In the genomic region with DNA sequence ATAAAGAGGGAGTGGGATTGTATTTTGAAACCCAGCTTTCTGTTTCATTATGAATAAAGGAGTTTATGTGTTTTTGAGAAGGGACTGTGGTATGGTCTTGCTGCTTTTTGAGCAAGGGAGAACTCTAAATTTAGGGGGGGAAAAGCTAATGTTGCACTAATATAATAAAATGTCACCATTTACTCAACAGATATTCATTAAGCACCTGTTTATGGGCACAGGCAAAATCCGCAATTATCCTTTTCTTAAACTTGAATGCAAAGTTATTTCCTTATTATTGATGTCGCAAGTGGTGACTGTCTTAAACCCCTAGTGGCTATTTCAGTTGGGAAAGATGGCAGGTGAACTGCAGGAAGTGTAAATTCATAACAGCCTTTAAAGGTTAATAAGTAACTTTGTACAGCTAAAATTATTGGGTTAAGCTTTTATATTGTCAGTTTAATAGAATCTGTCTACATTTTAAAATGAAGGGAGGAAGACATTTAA, we compare ENCODE assay signal across 8 cellular contexts. TPM values are rescaled to one million over a fixed set of nuclear protein-coding genes. Genes with fewer than 3 reads are reported as not detected.
DNase-seq lines count a peak whose midpoint lies in the region; ATAC-seq and TF ChIP-seq lines count a peak whose summit lies in the region.

No MANE protein-coding gene starts in this region.

- H3K27ac ChIP-seq in ACC112 (ENCODE audit: low read depth, low read length) (no peak overlapping the region), OCI-LY7 (ENCODE audit: low read depth, low read length, poor library complexity, severe bottlenecking) (peak overlapping the region; percentile 85), coronary artery (peak overlapping the region in 1 of 2 donors; percentile 2)

- no peaks in the 10 kb centered on the region for H3K27me3 ChIP-seq in ACC112 (ENCODE audit: insufficient read depth, low read length)

- peak; percentile 23; the same call in 1 of the 2 replicates for TF ChIP-seq CTCF in GM12874 (IDR thresholded peaks at IDR 0.05; ENCODE audit: insufficient read depth, low read depth, low read length)
- TF ChIP-seq CTCF in OCI-LY7 (conservative IDR thresholded peaks at IDR 0.05; ENCODE audit: low read length) = peak; percentile 79
- TF ChIP-seq CTCF in coronary artery (IDR thresholded peaks at IDR 0.05) = no peak

- H3K9me3 Mint-ChIP-seq in naive thymus-derived CD8-positive, alpha-beta T cell = no peaks in the 10 kb centered on the region

- BruUV-seq in OCI-LY7 (replicated peaks; lab: Mats Ljungman, UMichigan) = no TSS peak

- peaks cover 11 to 65% (median 39%) of the 10 kb centered on the region in 4 donors for H3K4me1 Mint-ChIP-seq in naive thymus-derived CD8-positive, alpha-beta T cell

- H3K36me3 Mint-ChIP-seq in naive thymus-derived CD8-positive, alpha-beta T cell = peaks cover 1 to 17% (median 11%) of the 10 kb centered on the region in 3 donors

- H3K4me3 ChIP-seq in ACC112 (ENCODE audit: low read depth, low read length) (peak overlapping the region; percentile 98), OCI-LY7 (ENCODE audit: low read depth, low read length, poor library complexity, severe bottlenecking) (peak overlapping the region; percentile 83), coronary artery (peak overlapping the region; percentile 86)

- H3K9me3 ChIP-seq in OCI-LY7 (ENCODE audit: low read length) = no peaks in the 10 kb centered on the region; the same call in 1 of the 2 replicates

- CTCF ChIA-PET in OCI-LY7 (lab: Charles Lee; ENCODE audit: unreplicated experiment) = interaction anchor here (0.9 to 1.3 kb wide), 3 partner anchors 13 to 117 kb away, joined by 3 to 7 read pairs (median 5); no protein-coding TSS in a partner anchor

- no peaks in the 10 kb centered on the region for H3K27me3 Mint-ChIP-seq in naive thymus-derived CD8-positive, alpha-beta T cell

- H3K27ac Mint-ChIP-seq in naive thymus-derived CD8-positive, alpha-beta T cell = peak overlapping the region; percentile 92 to 98 (median 94)

- intact Hi-C loops in OCI-LY7 (cut with micrococcal nuclease; ENCODE audit: unreplicated experiment) = loop anchor here (10.0 kb wide), 1 partner anchor 529 kb away; a partner anchor contains a TSS

- peak overlapping the region; percentile 82 for H3K4me2 ChIP-seq in OCI-LY7 (ENCODE audit: low read length)

- DNase-seq in OCI-LY7 (ENCODE audit: low spot score) (peak; percentile 72), coronary artery (ENCODE audit: low spot score) (no peak), amniotic stem cell (lab: John Stamatoyannopoulos, UW) (no peak)
- peak in 2 of 10 donors; percentile 50 to 52 for DNase-seq in naive thymus-derived CD8-positive, alpha-beta T cell
- DNase-seq in activated CD4-positive, alpha-beta T cell treated with anti-CD3 and anti-CD28 coated beads for 48 hours = no peak

- POLR2A ChIA-PET in OCI-LY7 (lab: Charles Lee) = interaction anchor here (0.6 to 6.7 kb wide), 25 partner anchors 10 to 240 kb away, joined by 3 to 91 read pairs (median 4); a partner anchor contains a TSS
- POLR2A ChIA-PET in naive thymus-derived CD8-positive, alpha-beta T cell (lab: Charles Lee) = interaction anchor here (1.1 to 10.2 kb wide), 22 partner anchors 9 to 149 kb away, joined by 3 to 159 read pairs (median 8); a partner anchor contains a TSS

- peak overlapping the region; percentile 79 to 98 (median 90) for H3K4me3 Mint-ChIP-seq in naive thymus-derived CD8-positive, alpha-beta T cell

- H3K79me2 ChIP-seq in ACC112 (ENCODE audit: control insufficient read depth, insufficient read depth, low read length, unreplicated experiment) (peaks cover 49% of the 10 kb centered on the region), OCI-LY7 (ENCODE audit: insufficient read depth, low read depth, low read length) (peaks cover 79% of the 10 kb centered on the region)

- H4K20me1 ChIP-seq in OCI-LY7 (ENCODE audit: insufficient read depth, low read length) = no peaks in the 10 kb centered on the region

- H2AFZ ChIP-seq in ACC112 (ENCODE audit: low read length, unreplicated experiment) (no peak overlapping the region), OCI-LY7 (ENCODE audit: low read length) (no peak overlapping the region)

- H3K36me3 ChIP-seq in ACC112 (ENCODE audit: insufficient read depth, low read length) (no peaks in the 10 kb centered on the region), OCI-LY7 (ENCODE audit: insufficient read depth, low read length) (peaks cover 7% of the 10 kb centered on the region; the same call in 1 of the 2 replicates)

- H3K9me2 ChIP-seq in OCI-LY7 (ENCODE audit: insufficient read depth, low read length) = no peaks in the 10 kb centered on the region

- ATAC-seq in HG02943 (IDR thresholded peaks at IDR 0.05; ENCODE audit: low read depth, unreplicated experiment) = peak; percentile 35
- ATAC-seq in naive thymus-derived CD8-positive, alpha-beta T cell = no peak

- H3K4me1 ChIP-seq in ACC112 (ENCODE audit: control insufficient read depth, insufficient read depth, low read length, unreplicated experiment) = peaks cover 8% of the 10 kb centered on the region
- peaks cover 62% of the 10 kb centered on the region for H3K4me1 ChIP-seq in OCI-LY7 (ENCODE audit: insufficient read depth, low read length, poor library complexity, severe bottlenecking)

RNA-seq across cellular contexts. Expression of a gene that starts 1.5 kb away (rescaled TPM):
- 34.7 and 54.2 TPM in 2 replicates for total RNA-seq in OCI-LY7 (2014; rRNA removed; shearing (Covaris generic))
- 66.8 and 68.9 TPM in 2 replicates for total RNA-seq in OCI-LY7 (2022)
- 100 to 1,000 TPM; 313 to 326 TPM for total RNA-seq in naive thymus-derived CD8-positive, alpha-beta T cell
- 100 to 1,000 TPM; 423 to 544 (median 480) TPM for polyA plus RNA-seq in naive thymus-derived CD8-positive, alpha-beta T cell

Comparison
In these comparisons a context has a peak if more than half of its experiments do, and no peak if none do; other contexts are left out.
1. RNA of a gene that starts 1.5 kb away (total RNA-seq): 313 to 326 TPM in naive thymus-derived CD8-positive, alpha-beta T cell; 34.7 to 68.9 TPM in OCI-LY7; every median in the first group is over 4 times any median in the second.
2. Peak in every context shown above with its lines, with median percentiles within 50 percentile points of each other: H3K4me3 ChIP-seq.